Comparison of ENCODE assay signal across 12 cellular contexts in genomic region chr1:57411262-57411661, GRCh38.
DNase-seq lines count a peak whose midpoint lies in the region; ATAC-seq and TF ChIP-seq lines count a peak whose summit lies in the region.
"Had no signal": no experiment of that assay in that cellular context is flagged by ENCODE, and none has a peak within 500 bp of the region (broad histone marks: within the 10 kb centered on the region; RNA-seq: fewer than 3 reads in every experiment).

No MANE protein-coding gene starts in this region.

- peaks cover 33% of the 10 kb centered on the region for H3K4me1 ChIP-seq in KMS-11 (ENCODE audit: low read depth, poor library complexity, severe bottlenecking)

- ATAC-seq in HG02642 (IDR thresholded peaks at IDR 0.05; ENCODE audit: poor library complexity, unreplicated experiment), result no peak
- no peak for ATAC-seq in HG03565 (IDR thresholded peaks at IDR 0.05; ENCODE audit: unreplicated experiment)
- ATAC-seq in GM21381 (IDR thresholded peaks at IDR 0.05; ENCODE audit: unreplicated experiment), result no peak
- ATAC-seq: natural killer cell had no signal

- no peak overlapping the region for H2AFZ ChIP-seq in KMS-11 (ENCODE audit: low read depth)

- no peaks in the 10 kb centered on the region for H3K36me3 ChIP-seq in KMS-11 (ENCODE audit: insufficient read depth)

- peak overlapping the region; percentile 60 for H3K4me2 ChIP-seq in KMS-11

- in situ Hi-C loops in astrocyte of the spinal cord (cut with HindIII; ENCODE audit: low sequenced_read_pairs), result no loop called here

- H3K4me3 ChIP-seq in KMS-11 (IDR thresholded peaks at IDR 0.05; ENCODE audit: insufficient read depth, low read depth, low read length) (no peak overlapping the region), astrocyte of the spinal cord (ENCODE audit: low read depth, low read length) (no peak overlapping the region)

- TF ChIP-seq CTCF in KMS-11 (conservative IDR thresholded peaks at IDR 0.05; ENCODE audit: low read depth, low read length) (no peak), astrocyte of the spinal cord (IDR thresholded peaks at IDR 0.05; ENCODE audit: low read depth, low read length) (no peak)

- H3K79me2 ChIP-seq in KMS-11 (ENCODE audit: insufficient read depth, low read depth), result no peaks in the 10 kb centered on the region

- H4K20me1 ChIP-seq in KMS-11 (ENCODE audit: insufficient read depth), result no peaks in the 10 kb centered on the region

- H3K27ac ChIP-seq in KMS-11, result peak overlapping the region; percentile 31; the same call in 1 of the 2 replicates

- H3K27me3 ChIP-seq in KMS-11 (ENCODE audit: insufficient read depth, low read depth), result no peaks in the 10 kb centered on the region

- H3K9ac ChIP-seq in KMS-11, result no peak overlapping the region

- DNase-seq in EH (ENCODE audit: low read depth), result peak; percentile 41
- peak; percentile 88 for DNase-seq in astrocyte of the spinal cord (ENCODE audit: low read depth, low spot score)
- DNase-seq in iris pigment epithelial cell (ENCODE audit: low read depth), result peak; percentile 45
- no peak for DNase-seq in globus pallidus (ENCODE audit: low spot score)
- DNase-seq: activated CD8-positive, alpha-beta memory T cell treated with anti-CD3 and anti-CD28 coated beads for 24 hours; activated naive CD4-positive, alpha-beta T cell treated with anti-CD3 and anti-CD28 coated beads, Interleukin-2, amount 50 U/mL, for 16 hours; GF-D8; natural killer cell had no signal
